28 cellular contexts compared by ENCODE assay signal in the genomic region with DNA sequence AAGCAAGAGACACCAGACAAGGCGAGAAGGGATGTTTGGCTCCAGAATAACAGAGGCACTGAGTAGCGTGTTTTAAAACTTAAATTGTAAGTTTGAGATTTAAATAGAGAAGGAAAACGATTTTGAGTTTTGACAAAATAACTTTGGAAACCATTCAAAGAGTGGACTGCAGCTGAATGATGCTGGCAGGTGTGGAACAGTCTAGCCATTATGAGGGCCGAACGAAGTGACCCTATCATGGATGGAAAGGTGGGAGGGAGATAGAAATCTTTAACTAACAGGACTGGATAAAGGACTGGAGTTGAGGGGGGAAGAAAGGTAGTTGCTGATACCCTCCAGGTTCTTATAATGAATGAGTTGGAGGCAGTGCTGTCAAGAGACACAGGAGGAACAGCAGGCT.
"Had no signal": no experiment of that assay in that cellular context is flagged by ENCODE, and none has a peak within 500 bp of the region (broad histone marks: within the 10 kb centered on the region; RNA-seq: fewer than 3 reads in every experiment).

No MANE protein-coding gene starts in this region.

- DNase-seq: cerebellar nuclear complex; effector CD8-positive, alpha-beta T cell; endodermal cell; foreskin keratinocyte; glutamatergic neuron; heart right ventricle; hippocampal formation; left cardiac atrium; left lung; mesendoderm; naive thymus-derived CD8-positive, alpha-beta T cell; posterior cingulate gyrus; psoas muscle; right cardiac atrium; stimulated activated CD4-positive, alpha-beta T cell treated with anti-CD3 and anti-CD28 coated beads, Interleukin-12 subunit alpha, Interleukin-12 subunit beta, amount 100 ng/mL, for 4 hours; stimulated activated CD4-positive, alpha-beta T cell treated with anti-CD3 and anti-CD28 coated beads, Interleukin-1b, Interleukin-23, amount 100 ng/mL, for 48 hours; stimulated activated CD4-positive, alpha-beta T cell treated with anti-CD3 and anti-CD28 coated beads, Interleukin-4, amount 100 ng/mL, for 1 hour; stimulated activated CD8-positive, alpha-beta memory T cell treated with anti-CD3 and anti-CD28 coated beads, Interleukin-4, amount 100 ng/mL, for 48 hours; stimulated activated naive CD4-positive, alpha-beta T cell; stimulated activated naive CD8-positive, alpha-beta T cell treated with anti-CD3 and anti-CD28 coated beads, Interleukin-15, amount 100 ng/mL, for 72 hours; testis; tibial artery had no signal

- H3K4me1 ChIP-seq: esophagus muscularis mucosa, gastroesophageal sphincter, heart right ventricle, left lung, testis, tibial artery had no signal

- H3K27me3 ChIP-seq: esophagus muscularis mucosa, foreskin keratinocyte, gastroesophageal sphincter, heart right ventricle, left lung, testis, tibial artery had no signal

- ATAC-seq: foreskin keratinocyte; gastroesophageal sphincter; heart right ventricle; left cardiac atrium; left lung; naive thymus-derived CD8-positive, alpha-beta T cell; psoas muscle; right cardiac atrium; stimulated activated naive CD8-positive, alpha-beta T cell treated with anti-CD3 and anti-CD28 coated beads, Interleukin-15, amount 100 ng/mL, for 72 hours had no signal

- H3K9me3 ChIP-seq: esophagus muscularis mucosa, gastroesophageal sphincter, testis, tibial artery had no signal

- H3K27ac ChIP-seq: esophagus muscularis mucosa, foreskin keratinocyte, gastroesophageal sphincter, heart right ventricle, left lung, testis, tibial artery had no signal

- H3K36me3 ChIP-seq: esophagus muscularis mucosa, gastroesophageal sphincter, heart right ventricle, left lung, tibial artery had no signal

- H3K4me3 ChIP-seq: esophagus muscularis mucosa, gastroesophageal sphincter, heart right ventricle, left lung, psoas muscle, smooth muscle cell, testis, tibial artery had no signal

- H3K4me2 ChIP-seq: smooth muscle cell had no signal

- FAIRE-seq: colon, endothelial cell of umbilical vein, islet of Langerhans had no signal
